33 cellular contexts compared by ENCODE assay signal in genomic region chr2:85674417-85674816, GRCh38. TPM values are rescaled to one million over a fixed set of nuclear protein-coding genes. Genes with fewer than 3 reads are reported as not detected.
DNase-seq lines count a peak whose midpoint lies in the region; ATAC-seq, FAIRE-seq and TF ChIP-seq lines count a peak whose summit lies in the region.
"Had no signal": no experiment of that assay in that cellular context is flagged by ENCODE, and none has a peak within 500 bp of the region (broad histone marks: within the 10 kb centered on the region; RNA-seq: fewer than 3 reads in every experiment).

No MANE protein-coding gene starts in this region.

- H3K27me3 ChIP-seq in IMR-90 (ENCODE audit: control insufficient read depth, insufficient read depth, low read length): peaks cover 5% of the 10 kb centered on the region
- peaks cover 5% of the 10 kb centered on the region for H3K27me3 ChIP-seq in bronchial epithelial cell (ENCODE audit: control insufficient read depth, insufficient read depth, low read length)
- H3K27me3 ChIP-seq: esophagus muscularis mucosa had no signal

- H3K18ac ChIP-seq in IMR-90 (ENCODE audit: low read depth, low read length): no peak overlapping the region

- WGBS in IMR-90 (ENCODE audit: extremely low coverage in 2 of 2, insufficient read length in 1 of 2), 2 experiments: 100% methylated on average over 1 of the region's 2 CpGs; no CpG with 5 or more reads in 1 of the 2 experiments

- H3K4ac ChIP-seq in IMR-90 (ENCODE audit: low read depth, low read length): no peak overlapping the region

- H2AK5ac ChIP-seq in IMR-90 (ENCODE audit: low read depth, low read length): 0 out of 2 replicates have a peak overlapping the region, but pooled peaks have one; percentile 21

- H3K36me3 ChIP-seq in IMR-90 (ENCODE audit: control insufficient read depth, insufficient read depth, low read length) (no peaks in the 10 kb centered on the region), bronchial epithelial cell (ENCODE audit: control insufficient read depth, insufficient read depth, low read length) (no peaks in the 10 kb centered on the region)
- H3K36me3 ChIP-seq: esophagus muscularis mucosa had no signal

- H3K27ac ChIP-seq in IMR-90 (ENCODE audit: insufficient read depth, low read length): no peak overlapping the region
- H3K27ac ChIP-seq: esophagus muscularis mucosa, SK-N-MC, VCaP had no signal

- H3K9me1 ChIP-seq in IMR-90 (ENCODE audit: insufficient read depth, low read length): no peaks in the 10 kb centered on the region; the same call in 1 of the 2 replicates

- DNase-seq in AML-193 (lab: John Stamatoyannopoulos, UW) (peak; percentile 29 to 42), IMR-90 (no peak), bronchial epithelial cell (ENCODE audit: low read depth) (no peak), sciatic nerve (ENCODE audit: low spot score) (no peak), GF-D8 (lab: John Stamatoyannopoulos, UW) (no peak), NCI-H1105 treated with DMSO at 0.1 percent for 48 hours (lab: John Stamatoyannopoulos, UW) (no peak), DMS79 (lab: John Stamatoyannopoulos, UW) (no peak)
- DNase-seq in stimulated activated naive CD4-positive, alpha-beta T cell (lab: John Stamatoyannopoulos, UW): no peak
- DNase-seq: activated CD4-positive, alpha-beta T cell treated with anti-CD3 and anti-CD28 coated beads, Interleukin-2, amount 10 ng/mL, durations not matched to agents 24 days and 14 days; activated naive CD4-positive, alpha-beta T cell treated with anti-CD3 and anti-CD28 coated beads for 36 hours; activated T-cell treated with anti-CD3 and anti-CD28 coated beads, Interleukin-2, amount 50 U/mL, for 72 hours; amniotic stem cell; COR-L47; DMS79 treated with DMSO at 0.1 percent for 48 hours; endodermal cell; H7; kidney; NCI-H1417 treated with DMSO at 0.1 percent for 48 hours; NCI-H510A treated with DMSO at 0.1 percent for 48 hours; NK-92 treated with Interleukin-12 subunit alpha and Interleukin-12 subunit beta, amount 100 ng/mL, for 24 hours; RPMI8226; stimulated activated CD8-positive, alpha-beta memory T cell treated with anti-CD3 and anti-CD28 coated beads, Interleukin-4, amount 100 ng/mL, for 48 hours; T-helper 2 cell had no signal

- 0 out of 2 replicates have a peak overlapping the region, but pooled peaks have one; percentile 9 for H3K23ac ChIP-seq in IMR-90 (ENCODE audit: low read depth, low read length)

- H2AFZ ChIP-seq in IMR-90 (replicated peaks; ENCODE audit: low read length, poor library complexity): no peak overlapping the region

- in situ Hi-C loops in IMR-90 (cut with MboI; ENCODE audit: low sequenced_read_pairs): no loop called here

- no peak for TF ChIP-seq RAD21 in IMR-90 (IDR thresholded peaks at IDR 0.05; ENCODE audit: low read length)

- no peak overlapping the region for H2BK5ac ChIP-seq in IMR-90 (ENCODE audit: low read depth, low read length, poor library complexity, severe bottlenecking)

- H3K4me1 ChIP-seq in IMR-90 (ENCODE audit: control insufficient read depth, insufficient read depth, low read length): 0 out of 2 replicates have a peak, but pooled peaks cover 1% of the 10 kb centered on the region

- no peak overlapping the region for H2BK15ac ChIP-seq in IMR-90 (ENCODE audit: low read depth, low read length)

- ATAC-seq in IMR-90 (ENCODE audit: low read depth) (no peak), sciatic nerve (peak; percentile 41)
- ATAC-seq: activated T-cell treated with anti-CD3 and anti-CD28 coated beads, Interleukin-2, amount 50 U/mL, for 72 hours; GM12878 had no signal

- FAIRE-seq in bronchial epithelial cell (lab: Jason Lieb, UNC): peak; percentile 80
- FAIRE-seq: GM12878, kidney had no signal

- dilution Hi-C loops in IMR-90 (cut with HindIII; ENCODE audit: low sequenced_read_pairs, unreplicated experiment): no loop called here

- no peak overlapping the region for H4K91ac ChIP-seq in IMR-90 (ENCODE audit: insufficient read depth, low read depth, low read length)

- TF ChIP-seq CTCF in IMR-90 (conservative IDR thresholded peaks at IDR 0.05; ENCODE audit: low read depth, low read length) (no peak), bronchial epithelial cell (IDR thresholded peaks at IDR 0.05; ENCODE audit: insufficient read depth, low read length, severe bottlenecking) (no peak)

- H3K4me3 ChIP-seq in IMR-90 (ENCODE audit: insufficient read depth, low read depth, low read length) (no peak overlapping the region), bronchial epithelial cell (ENCODE audit: low read depth, low read length) (no peak overlapping the region)
- H3K4me3 ChIP-seq: coronary artery, esophagus muscularis mucosa, GM12878, SK-N-MC had no signal

- H4K8ac ChIP-seq in IMR-90 (ENCODE audit: low read depth in 2 of 2, low read length in 2 of 2): no peak overlapping the region

- CTCF ChIA-PET in IMR-90 (lab: Yijun Ruan, JAX): interaction anchor here (1.2 to 1.6 kb wide), 2 partner anchors 28 to 37 kb away, joined by 3 to 7 read pairs; no protein-coding TSS in a partner anchor

- no peak overlapping the region for H2AK9ac ChIP-seq in IMR-90 (replicated peaks; ENCODE audit: low read depth, low read length, poor library complexity)

- no peaks in the 10 kb centered on the region for H3K79me1 ChIP-seq in IMR-90 (ENCODE audit: low read depth in 1 of 2, low read length in 2 of 2)

- no peak overlapping the region for H3K4me2 ChIP-seq in IMR-90 (ENCODE audit: low read depth, low read length)

- H4K5ac ChIP-seq in IMR-90 (ENCODE audit: low read depth, low read length): no peak overlapping the region

- no peak overlapping the region for H2BK20ac ChIP-seq in IMR-90 (ENCODE audit: low read depth, low read length)

- no peak for TF ChIP-seq POLR2A in IMR-90 (IDR thresholded peaks at IDR 0.05; ENCODE audit: low read depth, low read length)

- no peak overlapping the region for H2BK120ac ChIP-seq in IMR-90 (ENCODE audit: low read depth, low read length)

- H3K56ac ChIP-seq in IMR-90 (ENCODE audit: extremely low read depth, insufficient read depth, low read length): no peak overlapping the region

- intact Hi-C loops in IMR-90 (cut with micrococcal nuclease) (no loop called here), sciatic nerve (cut with DNase I) (no loop called here)

- no TSS peak for BruUV-seq in IMR-90 (replicated peaks; lab: Mats Ljungman, UMichigan)

- POLR2A ChIA-PET in IMR-90 (lab: Charles Lee; ENCODE audit: unreplicated experiment): no interaction called here

- H3K9ac ChIP-seq in IMR-90 (ENCODE audit: low read depth, low read length): no peak overlapping the region

- H4K20me1 ChIP-seq in IMR-90 (ENCODE audit: insufficient read depth, low read length): no peaks in the 10 kb centered on the region

- no peaks in the 10 kb centered on the region for H3K9me3 ChIP-seq in IMR-90 (ENCODE audit: control insufficient read depth, insufficient read depth, low read length)
- H3K9me3 ChIP-seq: esophagus muscularis mucosa had no signal

- H3K14ac ChIP-seq in IMR-90 (replicated peaks; ENCODE audit: low read depth, low read length): no peak overlapping the region

TF ChIP-seq in IMR-90, 13 proteins besides CTCF, POLR2A, EP300 and RAD21 (continues in another document):
- TF ChIP-seq CEBPB (IDR thresholded peaks at IDR 0.05; ENCODE audit: low read depth, low read length): no peak
- TF ChIP-seq ELK1 (IDR thresholded peaks at IDR 0.05; ENCODE audit: borderline replicate concordance, low read depth, low read length): no peak
- no peak for TF ChIP-seq CHD1 (IDR thresholded peaks at IDR 0.05; ENCODE audit: low read depth, low read length)
- TF ChIP-seq RCOR1 (IDR thresholded peaks at IDR 0.05; ENCODE audit: insufficient replicate concordance, low read length): no peak
- TF ChIP-seq USF2 (IDR thresholded peaks at IDR 0.05; ENCODE audit: low read depth, low read length): no peak
- no peak for TF ChIP-seq FOS (IDR thresholded peaks at IDR 0.05; ENCODE audit: low read depth, low read length)
- TF ChIP-seq RFX5 (IDR thresholded peaks at IDR 0.05; ENCODE audit: low read depth, low read length): no peak
- TF ChIP-seq MAZ (IDR thresholded peaks at IDR 0.05; ENCODE audit: borderline replicate concordance, low read depth, low read length): no peak
- TF ChIP-seq MAFK (IDR thresholded peaks at IDR 0.05; ENCODE audit: low read depth, low read length): no peak
- TF ChIP-seq SMC3 (IDR thresholded peaks at IDR 0.05; ENCODE audit: low read depth, low read length): no peak
- TF ChIP-seq NFE2L2 (IDR thresholded peaks at IDR 0.05; ENCODE audit: low read depth, low read length): no peak

RNA-seq across cellular contexts. Expression of gene SFTPB, which starts 6.4 kb away (rescaled TPM):
- total RNA-seq in IMR-90 (2012; rRNA removed) (not detected in 2 replicates), bronchial epithelial cell (not detected in 2 replicates), sciatic nerve (6.1 TPM)
- not detected in 2 replicates for polyA plus RNA-seq in IMR-90 (2012; rRNA removed)
- 0.07 TPM in 1 of 2 replicates, not detected in the other for polyA plus RNA-seq in IMR-90 (2012; cell fraction: cytosol; rRNA removed)
- not detected in 2 replicates for polyA plus RNA-seq in IMR-90 (2012; cell fraction: nucleus; rRNA removed; ENCODE audit: low replicate concordance)
- total RNA-seq: A673; activated CD4-positive, alpha-beta T cell treated with anti-CD3 and anti-CD28 coated beads, Interleukin-2, amount 10 ng/mL, durations not matched to agents 24 days and 14 days; activated naive CD4-positive, alpha-beta T cell treated with anti-CD3 and anti-CD28 coated beads for 36 hours; activated T-cell treated with anti-CD3 and anti-CD28 coated beads, Interleukin-2, amount 50 U/mL, for 72 hours; endodermal cell; glomerular endothelial cell; H7; lung microvascular endothelial cell; neural crest cell had no signal
- polyA plus RNA-seq: BJ had no signal

RNA-seq across cellular contexts. Expression of gene GNLY, which starts 19.7 kb away (rescaled TPM):
- not detected in 2 replicates for total RNA-seq in IMR-90 (2012; rRNA removed)
- not detected in 2 replicates for polyA plus RNA-seq in IMR-90 (2012; rRNA removed)
- polyA plus RNA-seq in IMR-90 (2012; cell fraction: cytosol; rRNA removed): not detected in 2 replicates
- polyA plus RNA-seq in IMR-90 (2012; cell fraction: nucleus; rRNA removed; ENCODE audit: low replicate concordance): 0.13 and 0.24 TPM in 2 replicates
- not detected in 2 replicates for total RNA-seq in bronchial epithelial cell
- 8.4 TPM for total RNA-seq in sciatic nerve
- total RNA-seq: A673, endodermal cell, glomerular endothelial cell, H7, lung microvascular endothelial cell, neural crest cell had no signal
- polyA plus RNA-seq: BJ had no signal

RNA-seq across cellular contexts. Expression of gene USP39, which starts 58.4 kb away (rescaled TPM):
- total RNA-seq in IMR-90 (2012; rRNA removed) (48.0 and 71.7 TPM in 2 replicates), bronchial epithelial cell (26.8 and 32.4 TPM in 2 replicates), sciatic nerve (34.2 TPM)
- 39.4 and 40.5 TPM in 2 replicates for polyA plus RNA-seq in IMR-90 (2012; rRNA removed)
- 33.7 and 130 TPM in 2 replicates for polyA plus RNA-seq in IMR-90 (2012; cell fraction: cytosol; rRNA removed)
- 40.8 and 58.0 TPM in 2 replicates for polyA plus RNA-seq in IMR-90 (2012; cell fraction: nucleus; rRNA removed; ENCODE audit: low replicate concordance)

Comparison
In these comparisons a context has a peak if more than half of its experiments do, and no peak if none do; other contexts are left out.
1. DNase-seq: peak in AML-193 (2 of 2); none in IMR-90 (single experiment), bronchial epithelial cell (single experiment), sciatic nerve (single experiment), GF-D8 (single experiment), NCI-H1105 treated with DMSO at 0.1 percent for 48 hours (single experiment), DMS79 (single experiment) and stimulated activated naive CD4-positive, alpha-beta T cell (0 of 6).